ENCODE assay signal across 9 cellular contexts in genomic region chr16:3364774-3365427, GRCh38. TPM values are rescaled to one million over a fixed set of nuclear protein-coding genes. Genes with fewer than 3 reads are reported as not detected.
DNase-seq lines count a peak whose midpoint lies in the region; ATAC-seq and TF ChIP-seq lines count a peak whose summit lies in the region.
"Had no signal": no experiment of that assay in that cellular context is flagged by ENCODE, and none has a peak within 500 bp of the region (broad histone marks: within the 10 kb centered on the region; RNA-seq: fewer than 3 reads in every experiment).

No MANE protein-coding gene starts in this region.

- peak; percentile 97 to 98 for ATAC-seq in activated T-cell treated with anti-CD3 and anti-CD28 coated beads, Interleukin-2, amount 50 U/mL, for 72 hours (replicated peaks in 1 of 2)
- ATAC-seq in GM18861 (IDR thresholded peaks at IDR 0.05; ENCODE audit: unreplicated experiment) = no peak

- H3K79me2 ChIP-seq in OCI-LY3 (ENCODE audit: low read length) = peaks cover 11% of the 10 kb centered on the region

- no peaks in the 10 kb centered on the region for H3K27me3 ChIP-seq in OCI-LY3 (ENCODE audit: low read depth, low read length)

- no peaks in the 10 kb centered on the region for H3K9me3 ChIP-seq in OCI-LY3 (ENCODE audit: insufficient read depth, low read length)

- no peak for TF ChIP-seq CTCF in HFF-Myc (IDR thresholded peaks at IDR 0.05; ENCODE audit: low read depth, low read length, missing control alignments)
- TF ChIP-seq CTCF in OCI-LY3 (IDR thresholded peaks at IDR 0.05; ENCODE audit: low read depth, low read length) = no peak

- peak overlapping the region; percentile 93 for H3K27ac Mint-ChIP-seq in activated T-cell treated with anti-CD3 and anti-CD28 coated beads, Interleukin-2, amount 50 U/mL, for 72 hours

- no peaks in the 10 kb centered on the region for H4K20me1 ChIP-seq in OCI-LY3 (ENCODE audit: insufficient read depth, low read length)

- H3K4me1 ChIP-seq in OCI-LY3 (ENCODE audit: low read length) = peaks cover 5% of the 10 kb centered on the region; the same call in 1 of the 2 replicates

- peak; percentile 35 for DNase-seq in D341Med (ENCODE audit: low spot score)
- peak; percentile 60 for DNase-seq in HFF-Myc (ENCODE audit: extremely low read depth, low read depth)
- DNase-seq in activated T-cell treated with anti-CD3 and anti-CD28 coated beads, Interleukin-2, amount 50 U/mL, for 72 hours = peak; percentile 87 to 93
- DNase-seq in fibroblast of gingiva (ENCODE audit: low read depth) = peak; percentile 96
- peak; percentile 73 for DNase-seq in non-pigmented ciliary epithelial cell (ENCODE audit: low read depth)
- peak; percentile 88 for DNase-seq in stromal cell of bone marrow (ENCODE audit: low read depth)

- peaks cover 9% of the 10 kb centered on the region for H3K27me3 Mint-ChIP-seq in activated T-cell treated with anti-CD3 and anti-CD28 coated beads, Interleukin-2, amount 50 U/mL, for 72 hours (ENCODE audit: low read depth)

- peak overlapping the region; percentile 77 for H3K9ac ChIP-seq in OCI-LY3 (ENCODE audit: low read length)

- H3K27ac ChIP-seq in OCI-LY3 (ENCODE audit: low read length) = peak overlapping the region; percentile 73
- H3K27ac ChIP-seq: SK-N-MC had no signal

- peaks cover 2 to 4% of the 10 kb centered on the region in 2 donors for H3K9me3 Mint-ChIP-seq in activated T-cell treated with anti-CD3 and anti-CD28 coated beads, Interleukin-2, amount 50 U/mL, for 72 hours

- H3K4me3 ChIP-seq in HFF-Myc (replicated peaks; ENCODE audit: low read depth, low read length) (peak overlapping the region; percentile 51), OCI-LY3 (ENCODE audit: low read length) (peak overlapping the region; percentile 82)
- H3K4me3 ChIP-seq: SK-N-MC had no signal

- H3K4me1 Mint-ChIP-seq in activated T-cell treated with anti-CD3 and anti-CD28 coated beads, Interleukin-2, amount 50 U/mL, for 72 hours (ENCODE audit: low read depth) = peaks cover 14% of the 10 kb centered on the region

- peak overlapping the region; percentile 69 for H3K4me2 ChIP-seq in OCI-LY3 (ENCODE audit: low read length)

- H3K36me3 ChIP-seq in OCI-LY3 (replicated peaks; ENCODE audit: low read depth, low read length) = no peaks in the 10 kb centered on the region

- H3K36me3 Mint-ChIP-seq in activated T-cell treated with anti-CD3 and anti-CD28 coated beads, Interleukin-2, amount 50 U/mL, for 72 hours (ENCODE audit: insufficient read depth in 2 of 2) = peaks cover 17 to 24% of the 10 kb centered on the region in 2 donors

- peak overlapping the region; percentile 90 for H3K4me3 Mint-ChIP-seq in activated T-cell treated with anti-CD3 and anti-CD28 coated beads, Interleukin-2, amount 50 U/mL, for 72 hours

- peak overlapping the region; percentile 63; the same call in 1 of the 2 replicates for H2AFZ ChIP-seq in OCI-LY3 (ENCODE audit: low read depth, low read length)

RNA-seq across cellular contexts. Expression of gene OR2C1, which starts 9.2 kb away (rescaled TPM):
- total RNA-seq in activated T-cell treated with anti-CD3 and anti-CD28 coated beads, Interleukin-2, amount 50 U/mL, for 72 hours = not detected

RNA-seq across cellular contexts. Expression of gene ZSCAN32, which starts 35.9 kb away (rescaled TPM):
- 10 to 100 TPM; 17.8 to 20.5 TPM for total RNA-seq in activated T-cell treated with anti-CD3 and anti-CD28 coated beads, Interleukin-2, amount 50 U/mL, for 72 hours

RNA-seq across cellular contexts. Expression of gene ZNF174, which starts 36.1 kb away (rescaled TPM):
- total RNA-seq in activated T-cell treated with anti-CD3 and anti-CD28 coated beads, Interleukin-2, amount 50 U/mL, for 72 hours = 10 to 100 TPM; 11.4 to 12.2 TPM

RNA-seq across cellular contexts. Expression of gene ZNF75A, which starts 59.6 kb away (rescaled TPM):
- total RNA-seq in activated T-cell treated with anti-CD3 and anti-CD28 coated beads, Interleukin-2, amount 50 U/mL, for 72 hours = 10 to 100 TPM; 28.3 to 40.4 TPM

RNA-seq across cellular contexts. Expression of gene TIGD7, which starts 59.7 kb away (rescaled TPM):
- total RNA-seq in activated T-cell treated with anti-CD3 and anti-CD28 coated beads, Interleukin-2, amount 50 U/mL, for 72 hours = 10 to 100 TPM in 1 of 2 donors, 1 to 10 TPM in 1; 10.0 to 10.3 TPM

Comparison
In these comparisons a context has a peak if more than half of its experiments do, and no peak if none do; other contexts are left out.
1. DNase-seq: peak in every context shown above with its lines; median percentile 96 in fibroblast of gingiva; 90 in activated T-cell treated with anti-CD3 and anti-CD28 coated beads, Interleukin-2, amount 50 U/mL, for 72 hours; 88 in stromal cell of bone marrow; 73 in non-pigmented ciliary epithelial cell; 60 in HFF-Myc; 35 in D341Med.